In the genomic region with DNA sequence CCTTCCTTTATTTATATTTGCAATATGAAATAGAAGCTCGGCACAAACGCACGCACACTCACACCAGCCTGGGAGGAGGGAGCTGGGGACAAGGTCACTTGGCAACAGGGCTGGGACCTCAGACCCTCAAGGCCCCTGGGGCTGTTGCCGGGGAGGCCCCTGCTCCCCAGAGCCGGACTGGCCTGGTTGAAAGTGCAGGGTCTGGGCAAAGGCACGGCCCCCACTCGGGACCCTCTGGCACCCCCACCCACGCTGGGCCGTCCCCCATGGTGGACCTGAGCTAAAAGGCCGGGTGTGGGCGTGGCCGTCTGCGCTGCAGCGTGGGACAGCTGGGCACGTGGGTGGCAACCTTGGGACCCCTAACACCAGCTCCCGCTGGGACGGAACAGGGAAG, we compare ENCODE assay signal across 18 cellular contexts. TPM values are rescaled to one million over a fixed set of nuclear protein-coding genes. Genes with fewer than 3 reads are reported as not detected.
DNase-seq lines count a peak whose midpoint lies in the region; ATAC-seq, FAIRE-seq and TF ChIP-seq lines count a peak whose summit lies in the region.
"Had no signal": no experiment of that assay in that cellular context is flagged by ENCODE, and none has a peak within 500 bp of the region (broad histone marks: within the 10 kb centered on the region; RNA-seq: fewer than 3 reads in every experiment).

No MANE protein-coding gene starts in this region.

- in situ Hi-C loops in K562 (cut with MboI) = no loop called here

- H3K4me3 Mint-ChIP-seq in stimulated activated effector memory CD8-positive, alpha-beta T cell treated with anti-CD3 and anti-CD28 coated beads, Interleukin-12 subunit alpha, Interleukin-12 subunit beta, amount 100 ng/mL, for 72 hours = no peak overlapping the region
- H3K4me3 Mint-ChIP-seq in activated naive CD4-positive, alpha-beta T cell treated with anti-CD3 and anti-CD28 coated beads, Interleukin-2, amount 10 ng/mL, durations not matched to agents 7 days and 5 days = no peak overlapping the region
- H3K4me3 Mint-ChIP-seq: HFFc6 had no signal

- peaks cover 95% of the 10 kb centered on the region for H3K36me3 Mint-ChIP-seq in stimulated activated effector memory CD8-positive, alpha-beta T cell treated with anti-CD3 and anti-CD28 coated beads, Interleukin-12 subunit alpha, Interleukin-12 subunit beta, amount 100 ng/mL, for 72 hours
- peaks cover 53% of the 10 kb centered on the region for H3K36me3 Mint-ChIP-seq in activated naive CD4-positive, alpha-beta T cell treated with anti-CD3 and anti-CD28 coated beads, Interleukin-2, amount 10 ng/mL, durations not matched to agents 7 days and 5 days

- 85% methylated on average over 15 of the region's 17 CpGs for WGBS in K562 (ENCODE audit: insufficient coverage, low coverage, missing lambda C conversion rate)

- no peaks in the 10 kb centered on the region for H3K27me3 Mint-ChIP-seq in activated naive CD4-positive, alpha-beta T cell treated with anti-CD3 and anti-CD28 coated beads, Interleukin-2, amount 10 ng/mL, durations not matched to agents 7 days and 5 days

- H3K27ac ChIP-seq in OCI-LY7 (ENCODE audit: low read depth, low read length, poor library complexity, severe bottlenecking) = no peak overlapping the region
- H3K27ac ChIP-seq in K562 (ENCODE audit: extremely low read depth, low read depth, low read length) = no peak overlapping the region
- H3K27ac ChIP-seq: BLaER1 had no signal

- FAIRE-seq in K562 (lab: Jason Lieb, UNC) = no peak
- FAIRE-seq: HTR-8/SVneo had no signal

- ATAC-seq in K562 = no peak
- no peak for ATAC-seq in stimulated activated effector memory CD8-positive, alpha-beta T cell treated with anti-CD3 and anti-CD28 coated beads, Interleukin-12 subunit alpha, Interleukin-12 subunit beta, amount 100 ng/mL, for 72 hours

- peaks cover 10% of the 10 kb centered on the region for H3K4me1 Mint-ChIP-seq in stimulated activated effector memory CD8-positive, alpha-beta T cell treated with anti-CD3 and anti-CD28 coated beads, Interleukin-12 subunit alpha, Interleukin-12 subunit beta, amount 100 ng/mL, for 72 hours
- H3K4me1 Mint-ChIP-seq in activated naive CD4-positive, alpha-beta T cell treated with anti-CD3 and anti-CD28 coated beads, Interleukin-2, amount 10 ng/mL, durations not matched to agents 7 days and 5 days = peaks cover 2% of the 10 kb centered on the region

- peaks cover 9% of the 10 kb centered on the region; the same call in 1 of the 2 replicates for H3K79me2 ChIP-seq in OCI-LY7 (ENCODE audit: insufficient read depth, low read depth, low read length)
- no peaks in the 10 kb centered on the region for H3K79me2 ChIP-seq in K562 (ENCODE audit: control insufficient read depth, insufficient read depth, low read length)

- peak overlapping the region; percentile 71 for H3K27ac Mint-ChIP-seq in stimulated activated effector memory CD8-positive, alpha-beta T cell treated with anti-CD3 and anti-CD28 coated beads, Interleukin-12 subunit alpha, Interleukin-12 subunit beta, amount 100 ng/mL, for 72 hours
- H3K27ac Mint-ChIP-seq in activated naive CD4-positive, alpha-beta T cell treated with anti-CD3 and anti-CD28 coated beads, Interleukin-2, amount 10 ng/mL, durations not matched to agents 7 days and 5 days = no peak overlapping the region
- H3K27ac Mint-ChIP-seq: HFFc6 had no signal

- H3K36me3 ChIP-seq in OCI-LY7 (ENCODE audit: insufficient read depth, low read length) (peaks cover 99% of the 10 kb centered on the region), K562 (ENCODE audit: control insufficient read depth, insufficient read depth, low read length) (peaks cover 88% of the 10 kb centered on the region)

- intact Hi-C loops in OCI-LY7 (cut with micrococcal nuclease; ENCODE audit: unreplicated experiment) (no loop called here), K562 (cut with micrococcal nuclease) (no loop called here)

- TF ChIP-seq CTCF in OCI-LY7 (conservative IDR thresholded peaks at IDR 0.05; ENCODE audit: low read length) (no peak), K562 (IDR thresholded peaks at IDR 0.05 in 2 of 3, conservative IDR thresholded peaks at IDR 0.05 in 1 of 3; ENCODE audit: insufficient read depth in 2 of 3, low read depth in 1 of 3, low read length in 3 of 3) (no peak)

- no peaks in the 10 kb centered on the region for H3K27me3 ChIP-seq in K562 (ENCODE audit: control insufficient read depth in 2 of 2, insufficient read depth in 2 of 2, low read length in 2 of 2)
- H3K27me3 ChIP-seq: BLaER1 had no signal

- DNase-seq in OCI-LY7 (ENCODE audit: low spot score) (no peak), K562 (ENCODE audit: extremely low read depth in 1 of 4, low spot score in 3 of 4) (no peak), NCI-H2171 (lab: John Stamatoyannopoulos, UW) (no peak)
- no peak for DNase-seq in stimulated activated effector memory CD8-positive, alpha-beta T cell treated with anti-CD3 and anti-CD28 coated beads, Interleukin-12 subunit alpha, Interleukin-12 subunit beta, amount 100 ng/mL, for 72 hours (ENCODE audit: low spot score in 2 of 2)
- no peak for DNase-seq in activated naive CD4-positive, alpha-beta T cell treated with anti-CD3 and anti-CD28 coated beads, Interleukin-2, amount 10 ng/mL, durations not matched to agents 7 days and 5 days
- DNase-seq: DMS153; EL; GOT3; HFFc6; KBM-7; NCI-H1048; NCI-H146; NCI-H226; NCI-H526 treated with DMSO at 0.1 percent for 48 hours; NK-92 treated with Interleukin-12 subunit alpha and Interleukin-12 subunit beta, amount 100 ng/mL, for 24 hours; SHP77 treated with DMSO at 0.1 percent for 48 hours had no signal

- H3K9me3 ChIP-seq in OCI-LY7 (ENCODE audit: low read length) (no peaks in the 10 kb centered on the region), K562 (replicated peaks; ENCODE audit: control insufficient read depth, insufficient read depth, low read depth, low read length) (no peaks in the 10 kb centered on the region)
- H3K9me3 ChIP-seq: BLaER1 had no signal

- H3K4me1 ChIP-seq in OCI-LY7 (ENCODE audit: insufficient read depth, low read length, poor library complexity, severe bottlenecking) = no peaks in the 10 kb centered on the region
- H3K4me1 ChIP-seq in K562 (replicated peaks in 1 of 2; ENCODE audit: control insufficient read depth in 2 of 2, insufficient read depth in 2 of 2, low read length in 2 of 2) = peaks cover 0 to 46% of the 10 kb centered on the region in 2 experiments; a peak in 1 of 5 replicates
- H3K4me1 ChIP-seq: BLaER1 had no signal

- CTCF ChIA-PET in OCI-LY7 (lab: Charles Lee; ENCODE audit: unreplicated experiment) (no interaction called here), K562 (lab: Yijun Ruan, JAX; ENCODE audit: low intra/inter-chr PET ratio) (no interaction called here)
- CTCF ChIA-PET in activated naive CD4-positive, alpha-beta T cell treated with anti-CD3 and anti-CD28 coated beads, Interleukin-2, amount 10 ng/mL, durations not matched to agents 7 days and 5 days (lab: Charles Lee) = no interaction called here

- H2AFZ ChIP-seq in OCI-LY7 (ENCODE audit: low read length) (no peak overlapping the region), K562 (ENCODE audit: low read depth, low read length) (no peak overlapping the region)

- no peak for TF ChIP-seq RAD21 in K562 (CRISPR knock-in tag; conservative IDR thresholded peaks at IDR 0.05 in 1 of 2, IDR thresholded peaks at IDR 0.05 in 1 of 2)

- no peaks in the 10 kb centered on the region for H3K9me2 ChIP-seq in OCI-LY7 (ENCODE audit: insufficient read depth, low read length)

- H3K9me3 Mint-ChIP-seq in stimulated activated effector memory CD8-positive, alpha-beta T cell treated with anti-CD3 and anti-CD28 coated beads, Interleukin-12 subunit alpha, Interleukin-12 subunit beta, amount 100 ng/mL, for 72 hours = no peaks in the 10 kb centered on the region
- no peaks in the 10 kb centered on the region for H3K9me3 Mint-ChIP-seq in activated naive CD4-positive, alpha-beta T cell treated with anti-CD3 and anti-CD28 coated beads, Interleukin-2, amount 10 ng/mL, durations not matched to agents 7 days and 5 days
- H3K9me3 Mint-ChIP-seq: HFFc6 had no signal

- H3K9me1 ChIP-seq in K562 (ENCODE audit: control insufficient read depth, insufficient read depth, low read length) = peaks cover 3% of the 10 kb centered on the region

- BruUV-seq in OCI-LY7 (replicated peaks; lab: Mats Ljungman, UMichigan) = TSS peak; percentile 95
- TSS peak; percentile 78 for BruUV-seq in K562 (replicated peaks; lab: Mats Ljungman, UMichigan)

- TF ChIP-seq EP300 in K562 (IDR thresholded peaks at IDR 0.05; ENCODE audit: low read length) = no peak

- TF ChIP-seq POLR2A in K562 (conservative IDR thresholded peaks at IDR 0.05) = no peak

- H3K4me2 ChIP-seq in OCI-LY7 (ENCODE audit: low read length) (no peak overlapping the region), K562 (ENCODE audit: insufficient read depth, low read length) (no peak overlapping the region)
- H3K4me2 ChIP-seq: BLaER1 had no signal

- peaks cover 5% of the 10 kb centered on the region for H4K20me1 ChIP-seq in OCI-LY7 (ENCODE audit: insufficient read depth, low read length)
- no peaks in the 10 kb centered on the region for H4K20me1 ChIP-seq in K562 (replicated peaks; ENCODE audit: control insufficient read depth, insufficient read depth, low read length)

- H3K4me3 ChIP-seq in OCI-LY7 (ENCODE audit: low read depth, low read length, poor library complexity, severe bottlenecking) = no peak overlapping the region
- H3K4me3 ChIP-seq in K562 = no peak overlapping the region
- H3K4me3 ChIP-seq: BLaER1 had no signal

- POLR2A ChIA-PET in OCI-LY7 (lab: Charles Lee) = interaction anchor here (0.6 kb wide), 1 partner anchor 184 kb away, joined by 3 read pairs; no protein-coding TSS in a partner anchor
- POLR2A ChIA-PET in K562 (lab: Yijun Ruan, JAX) = interaction anchor here (0.7 to 1.2 kb wide), 3 partner anchors 9 to 159 kb away, joined by 3 to 9 read pairs (median 6); no protein-coding TSS in a partner anchor

- no peak overlapping the region for H3K9ac ChIP-seq in K562 (ENCODE audit: insufficient read depth in 1 of 2, low read depth in 2 of 2, low read length in 2 of 2)
- H3K9ac ChIP-seq: BLaER1 had no signal

RNA-seq across cellular contexts. Expression of a gene that starts 1.2 kb away (rescaled TPM):
- 6.7 and 8.1 TPM in 2 replicates for total RNA-seq in OCI-LY7 (2014; rRNA removed; shearing (Covaris generic))
- total RNA-seq in OCI-LY7 (2022) = 13.7 and 13.8 TPM in 2 replicates
- 8.0 and 35.1 TPM in 2 replicates for total RNA-seq in K562 (2011; cell fraction: chromatin; rRNA removed; ENCODE audit: low replicate concordance)
- 26.1 and 32.9 TPM in 2 replicates for total RNA-seq in K562 (2011; cell fraction: nucleolus; rRNA removed)
- 13.7 and 16.3 TPM in 2 replicates for total RNA-seq in K562 (2011; cell fraction: nucleoplasm; rRNA removed)
- total RNA-seq in K562 (2014; rRNA removed) = 3.9 and 4.6 TPM in 2 replicates
- total RNA-seq in K562 (2014; rRNA removed; fragmentation: Illumina TruSeq; extraction: Trizol) = 0.19 and 0.55 TPM in 2 replicates
- 2.1 TPM in 2 replicates for total RNA-seq in K562 (2015; rRNA removed; fragmentation: Illumina TruSeq; extraction: Trizol)
- 5.7 and 6.3 TPM in 2 replicates for total RNA-seq in K562 (2021)
- polyA plus RNA-seq in K562 (2011; rRNA removed) = 1.3 and 3.2 TPM in 2 replicates
- 2.8 and 7.3 TPM in 2 replicates for polyA plus RNA-seq in K562 (2011; cell fraction: cytosol; rRNA removed)
- polyA plus RNA-seq in K562 (2011; cell fraction: nucleus; rRNA removed) = 23.8 and 45.7 TPM in 2 replicates
- polyA plus RNA-seq in K562 (2012) = 5.1 and 12.3 TPM in 2 replicates
- 2.2 and 5.1 TPM in 2 replicates for polyA plus RNA-seq in K562 (2014; fragmentation: Illumina TruSeq; extraction: Trizol)
- under 1 TPM; 0.28 to 0.41 TPM for polyA plus RNA-seq in K562 (2014; fragmentation: Nextera tagmentation; extraction: Ambion mirVana)
- polyA plus RNA-seq in K562 (2014; rRNA removed) = 6.2 and 7.9 TPM in 2 replicates
- polyA minus RNA-seq in K562 (2011; rRNA and poly(A)+ RNA removed) = 0.81 and 1.5 TPM in 2 replicates
- polyA minus RNA-seq in K562 (2011; cell fraction: cytosol; rRNA and poly(A)+ RNA removed) = 1.2 TPM in 1 of 2 replicates, not detected in the other
- 4.4 and 5.9 TPM in 2 replicates for polyA minus RNA-seq in K562 (2011; cell fraction: nucleus; rRNA and poly(A)+ RNA removed)

RNA-seq across cellular contexts. Expression of a gene that starts 20.5 kb away (rescaled TPM):
- total RNA-seq in OCI-LY7 (2014; rRNA removed; shearing (Covaris generic)) = not detected in 2 replicates
- not detected in 2 replicates for total RNA-seq in OCI-LY7 (2022)
- total RNA-seq in K562 (2011; cell fraction: chromatin; rRNA removed; ENCODE audit: low replicate concordance) = 57.9 and 171 TPM in 2 replicates
- total RNA-seq in K562 (2011; cell fraction: nucleolus; rRNA removed) = 67.1 and 78.4 TPM in 2 replicates
- 53.0 and 59.6 TPM in 2 replicates for total RNA-seq in K562 (2011; cell fraction: nucleoplasm; rRNA removed)
- 24.0 and 36.5 TPM in 2 replicates for total RNA-seq in K562 (2014; rRNA removed)
- total RNA-seq in K562 (2014; rRNA removed; fragmentation: Illumina TruSeq; extraction: Trizol) = 14.7 and 17.6 TPM in 2 replicates
- total RNA-seq in K562 (2015; rRNA removed; fragmentation: Illumina TruSeq; extraction: Trizol) = 18.6 and 19.0 TPM in 2 replicates
- total RNA-seq in K562 (2021) = 25.5 and 26.4 TPM in 2 replicates
- polyA plus RNA-seq in K562 (2011; rRNA removed) = 33.6 and 34.3 TPM in 2 replicates
- polyA plus RNA-seq in K562 (2011; cell fraction: cytosol; rRNA removed) = 31.6 and 38.9 TPM in 2 replicates
- 66.1 and 111 TPM in 2 replicates for polyA plus RNA-seq in K562 (2011; cell fraction: nucleus; rRNA removed)
- polyA plus RNA-seq in K562 (2012) = 19.2 and 61.5 TPM in 2 replicates
- 31.2 and 33.2 TPM in 2 replicates for polyA plus RNA-seq in K562 (2014; fragmentation: Illumina TruSeq; extraction: Trizol)
- 1 to 10 TPM in 1 of 2 experiments, under 1 TPM in 1; 0.87 to 2.9 TPM for polyA plus RNA-seq in K562 (2014; fragmentation: Nextera tagmentation; extraction: Ambion mirVana)
- polyA plus RNA-seq in K562 (2014; rRNA removed) = 22.7 and 22.8 TPM in 2 replicates
- polyA minus RNA-seq in K562 (2011; rRNA and poly(A)+ RNA removed) = 34.7 and 44.2 TPM in 2 replicates
- polyA minus RNA-seq in K562 (2011; cell fraction: cytosol; rRNA and poly(A)+ RNA removed) = 15.8 and 20.3 TPM in 2 replicates
- 46.6 and 47.5 TPM in 2 replicates for polyA minus RNA-seq in K562 (2011; cell fraction: nucleus; rRNA and poly(A)+ RNA removed)

RNA-seq across cellular contexts. Expression of a gene that starts 29.0 kb away (rescaled TPM):
- 82.0 and 89.6 TPM in 2 replicates for total RNA-seq in OCI-LY7 (2014; rRNA removed; shearing (Covaris generic))
- total RNA-seq in OCI-LY7 (2022) (156 and 161 TPM in 2 replicates), K562 (2014; rRNA removed) (58.3 and 78.9 TPM in 2 replicates), K562 (2014; rRNA removed; fragmentation: Illumina TruSeq; extraction: Trizol) (25.5 and 28.1 TPM in 2 replicates), K562 (2015; rRNA removed; fragmentation: Illumina TruSeq; extraction: Trizol) (37.2 and 39.6 TPM in 2 replicates), K562 (2021) (115 and 135 TPM in 2 replicates)
- total RNA-seq in K562 (2011; cell fraction: chromatin; rRNA removed; ENCODE audit: low replicate concordance) = 138 and 331 TPM in 2 replicates
- 170 and 181 TPM in 2 replicates for total RNA-seq in K562 (2011; cell fraction: nucleolus; rRNA removed)
- 119 and 126 TPM in 2 replicates for total RNA-seq in K562 (2011; cell fraction: nucleoplasm; rRNA removed)
- polyA plus RNA-seq in K562 (2011; rRNA removed) (37.0 and 59.5 TPM in 2 replicates), K562 (2014; fragmentation: Illumina TruSeq; extraction: Trizol) (42.6 and 75.6 TPM in 2 replicates), K562 (2014; fragmentation: Nextera tagmentation; extraction: Ambion mirVana) (under 1 TPM; 0.48 to 0.89 TPM), K562 (2014; rRNA removed) (72.9 and 82.6 TPM in 2 replicates)
- polyA plus RNA-seq in K562 (2011; cell fraction: cytosol; rRNA removed) = 51.6 and 73.6 TPM in 2 replicates
- polyA plus RNA-seq in K562 (2011; cell fraction: nucleus; rRNA removed) = 101 and 109 TPM in 2 replicates
- 69.7 and 88.1 TPM in 2 replicates for polyA plus RNA-seq in K562 (2012)
- 47.1 and 60.9 TPM in 2 replicates for polyA minus RNA-seq in K562 (2011; rRNA and poly(A)+ RNA removed)
- 68.7 and 77.1 TPM in 2 replicates for polyA minus RNA-seq in K562 (2011; cell fraction: cytosol; rRNA and poly(A)+ RNA removed)
- 31.9 and 52.0 TPM in 2 replicates for polyA minus RNA-seq in K562 (2011; cell fraction: nucleus; rRNA and poly(A)+ RNA removed)

RNA-seq across cellular contexts. Expression of a gene that starts 49.7 kb away (rescaled TPM):
- total RNA-seq in OCI-LY7 (2014; rRNA removed; shearing (Covaris generic)) = 0.44 TPM in 1 of 2 replicates, not detected in the other
- total RNA-seq in OCI-LY7 (2022) (0.84 and 1.3 TPM in 2 replicates), K562 (2014; rRNA removed) (9.9 and 15.7 TPM in 2 replicates), K562 (2014; rRNA removed; fragmentation: Illumina TruSeq; extraction: Trizol) (8.8 and 9.8 TPM in 2 replicates), K562 (2015; rRNA removed; fragmentation: Illumina TruSeq; extraction: Trizol) (6.6 and 7.2 TPM in 2 replicates), K562 (2021) (19.9 and 20.9 TPM in 2 replicates)
- 8.2 and 12.8 TPM in 2 replicates for total RNA-seq in K562 (2011; cell fraction: chromatin; rRNA removed; ENCODE audit: low replicate concordance)
- 5.1 and 5.5 TPM in 2 replicates for total RNA-seq in K562 (2011; cell fraction: nucleolus; rRNA removed)
- 8.5 and 9.7 TPM in 2 replicates for total RNA-seq in K562 (2011; cell fraction: nucleoplasm; rRNA removed)
- polyA plus RNA-seq in K562 (2011; rRNA removed) (3.9 and 5.0 TPM in 2 replicates), K562 (2014; fragmentation: Illumina TruSeq; extraction: Trizol) (18.0 and 19.4 TPM in 2 replicates), K562 (2014; fragmentation: Nextera tagmentation; extraction: Ambion mirVana) (1 to 10 TPM; 1.3 to 2.1 TPM), K562 (2014; rRNA removed) (14.2 and 15.2 TPM in 2 replicates)
- 4.3 and 6.8 TPM in 2 replicates for polyA plus RNA-seq in K562 (2011; cell fraction: cytosol; rRNA removed)
- 5.3 and 5.7 TPM in 2 replicates for polyA plus RNA-seq in K562 (2011; cell fraction: nucleus; rRNA removed)
- 15.2 and 38.7 TPM in 2 replicates for polyA plus RNA-seq in K562 (2012)
- polyA minus RNA-seq in K562 (2011; rRNA and poly(A)+ RNA removed) = 2.4 and 5.1 TPM in 2 replicates
- polyA minus RNA-seq in K562 (2011; cell fraction: cytosol; rRNA and poly(A)+ RNA removed) = 8.4 and 13.2 TPM in 2 replicates
- polyA minus RNA-seq in K562 (2011; cell fraction: nucleus; rRNA and poly(A)+ RNA removed) = 3.1 and 3.4 TPM in 2 replicates

RNA-seq across cellular contexts. Expression of a gene that starts 50.1 kb away (rescaled TPM):
- 41.3 and 50.5 TPM in 2 replicates for total RNA-seq in OCI-LY7 (2014; rRNA removed; shearing (Covaris generic))
- total RNA-seq in OCI-LY7 (2022) = 31.9 and 38.7 TPM in 2 replicates
- 1.8 and 7.4 TPM in 2 replicates for total RNA-seq in K562 (2011; cell fraction: chromatin; rRNA removed; ENCODE audit: low replicate concordance)
- 14.1 and 16.0 TPM in 2 replicates for total RNA-seq in K562 (2011; cell fraction: nucleolus; rRNA removed)
- 5.8 and 8.5 TPM in 2 replicates for total RNA-seq in K562 (2011; cell fraction: nucleoplasm; rRNA removed)
- 54.6 and 63.3 TPM in 2 replicates for total RNA-seq in K562 (2014; rRNA removed)
- total RNA-seq in K562 (2014; rRNA removed; fragmentation: Illumina TruSeq; extraction: Trizol) = 12.3 and 13.9 TPM in 2 replicates
- 38.7 and 41.3 TPM in 2 replicates for total RNA-seq in K562 (2015; rRNA removed; fragmentation: Illumina TruSeq; extraction: Trizol)
- total RNA-seq in K562 (2021) = 81.3 and 85.8 TPM in 2 replicates
- polyA plus RNA-seq in K562 (2011; rRNA removed) = 20.6 and 30.4 TPM in 2 replicates
- polyA plus RNA-seq in K562 (2011; cell fraction: cytosol; rRNA removed) = 38.3 and 103 TPM in 2 replicates
- polyA plus RNA-seq in K562 (2011; cell fraction: nucleus; rRNA removed) = 17.4 and 24.9 TPM in 2 replicates
- polyA plus RNA-seq in K562 (2012) = 67.2 and 80.0 TPM in 2 replicates
- 21.8 and 37.7 TPM in 2 replicates for polyA plus RNA-seq in K562 (2014; fragmentation: Illumina TruSeq; extraction: Trizol)
- 1 to 10 TPM in 1 of 2 experiments, under 1 TPM in 1; 0.83 to 1.5 TPM for polyA plus RNA-seq in K562 (2014; fragmentation: Nextera tagmentation; extraction: Ambion mirVana)
- 59.0 and 62.3 TPM in 2 replicates for polyA plus RNA-seq in K562 (2014; rRNA removed)
- 5.2 and 9.1 TPM in 2 replicates for polyA minus RNA-seq in K562 (2011; rRNA and poly(A)+ RNA removed)
- polyA minus RNA-seq in K562 (2011; cell fraction: cytosol; rRNA and poly(A)+ RNA removed) = 23.1 and 31.8 TPM in 2 replicates
- 6.2 and 6.8 TPM in 2 replicates for polyA minus RNA-seq in K562 (2011; cell fraction: nucleus; rRNA and poly(A)+ RNA removed)

Comparison
In these comparisons a context has a peak if more than half of its experiments do, and no peak if none do; other contexts are left out.
1. RNA of a gene that starts 20.5 kb away (total RNA-seq): 14.7 to 171 TPM in K562; not detected in OCI-LY7; every median in the first group is over 10 times any median in the second.